9 cellular contexts compared by ENCODE assay signal in genomic region chr2:20421988-20422678, GRCh38. TPM values are rescaled to one million over a fixed set of nuclear protein-coding genes. Genes with fewer than 3 reads are reported as not detected.
DNase-seq lines count a peak whose midpoint lies in the region; ATAC-seq and TF ChIP-seq lines count a peak whose summit lies in the region.
"Had no signal": no experiment of that assay in that cellular context is flagged by ENCODE, and none has a peak within 500 bp of the region (broad histone marks: within the 10 kb centered on the region; RNA-seq: fewer than 3 reads in every experiment).

No MANE protein-coding gene starts in this region.

- no peak overlapping the region for H3K4me3 ChIP-seq in brain microvascular endothelial cell (ENCODE audit: low read depth, low read length)

- no peaks in the 10 kb centered on the region for H3K27me3 ChIP-seq in brain microvascular endothelial cell (replicated peaks)

- peak overlapping the region; percentile 63 for H3K4me3 Mint-ChIP-seq in HFFc6
- no peak overlapping the region for H3K4me3 Mint-ChIP-seq in stimulated activated memory B cell treated with anti-CD40 and anti-IgM and Interleukin-4, amounts not matched to agents 10 μg/mL and 1 μg/mL and 100 μg/mL, for 72 hours

- H3K4me1 Mint-ChIP-seq in HFFc6 (ENCODE audit: low read depth) = peaks cover 69% of the 10 kb centered on the region
- peaks cover 28% of the 10 kb centered on the region for H3K4me1 Mint-ChIP-seq in stimulated activated memory B cell treated with anti-CD40 and anti-IgM and Interleukin-4, amounts not matched to agents 10 μg/mL and 1 μg/mL and 100 μg/mL, for 72 hours

- no peaks in the 10 kb centered on the region for H3K9me3 Mint-ChIP-seq in HFFc6
- no peaks in the 10 kb centered on the region for H3K9me3 Mint-ChIP-seq in stimulated activated memory B cell treated with anti-CD40 and anti-IgM and Interleukin-4, amounts not matched to agents 10 μg/mL and 1 μg/mL and 100 μg/mL, for 72 hours

- in situ Hi-C loops in brain microvascular endothelial cell (cut with HindIII; ENCODE audit: low pct_ligation_motif_present, low sequenced_read_pairs) = loop anchor here (25.0 kb wide), 1 partner anchor 215 kb away; no protein-coding TSS in a partner anchor

- ATAC-seq in left lobe of liver = peak; percentile 74
- ATAC-seq in stimulated activated memory B cell treated with anti-CD40 and anti-IgM and Interleukin-4, amounts not matched to agents 10 μg/mL and 1 μg/mL and 100 μg/mL, for 72 hours = no peak

- H3K36me3 Mint-ChIP-seq in HFFc6 (ENCODE audit: low read depth) = no peaks in the 10 kb centered on the region
- no peaks in the 10 kb centered on the region for H3K36me3 Mint-ChIP-seq in stimulated activated memory B cell treated with anti-CD40 and anti-IgM and Interleukin-4, amounts not matched to agents 10 μg/mL and 1 μg/mL and 100 μg/mL, for 72 hours

- TF ChIP-seq CTCF in HFFc6 (IDR thresholded peaks at IDR 0.05) (no peak), brain microvascular endothelial cell (IDR thresholded peaks at IDR 0.05; ENCODE audit: low read depth, low read length, missing control alignments) (no peak)

- no peaks in the 10 kb centered on the region for H3K36me3 ChIP-seq in brain microvascular endothelial cell (replicated peaks)

- DNase-seq in HFFc6 = peak; percentile 89
- DNase-seq in brain microvascular endothelial cell = peak; percentile 46
- DNase-seq in left lobe of liver (ENCODE audit: low spot score) = peak; percentile 97
- DNase-seq in DMS153 (lab: John Stamatoyannopoulos, UW) = no peak
- no peak for DNase-seq in NCI-H69 (lab: John Stamatoyannopoulos, UW)
- no peak for DNase-seq in DMS153 treated with DMSO at 0.1 percent for 48 hours (lab: John Stamatoyannopoulos, UW; ENCODE audit: unreplicated experiment)
- DNase-seq in activated CD4-positive, alpha-beta T cell treated with anti-CD3 and anti-CD28 coated beads, Interleukin-2, amount 50 U/mL, for 4 hours = no peak
- DNase-seq: NCI-H774 had no signal

- H3K27ac Mint-ChIP-seq in HFFc6 = peak overlapping the region; percentile 54; the same call in 1 of the 2 replicates
- H3K27ac Mint-ChIP-seq in stimulated activated memory B cell treated with anti-CD40 and anti-IgM and Interleukin-4, amounts not matched to agents 10 μg/mL and 1 μg/mL and 100 μg/mL, for 72 hours = peak overlapping the region; percentile 87

- no peak overlapping the region for H3K27ac ChIP-seq in brain microvascular endothelial cell

- H3K27me3 Mint-ChIP-seq in HFFc6 (ENCODE audit: insufficient read depth) = peaks cover 6% of the 10 kb centered on the region
- no peaks in the 10 kb centered on the region for H3K27me3 Mint-ChIP-seq in stimulated activated memory B cell treated with anti-CD40 and anti-IgM and Interleukin-4, amounts not matched to agents 10 μg/mL and 1 μg/mL and 100 μg/mL, for 72 hours

RNA-seq across cellular contexts. Expression of gene RHOB, which starts 24.7 kb away (rescaled TPM):
- total RNA-seq in HFFc6 (2021; fragmentation: NEBNext Ultra II Directional; extraction: Animal tissue kit (Norgen Biotek cat#: 25700)) = 100 to 1,000 TPM; 128 to 146 (median 133) TPM
- total RNA-seq in left lobe of liver = 250 TPM

Comparison
In these comparisons a context has a peak if more than half of its experiments do, and no peak if none do; other contexts are left out.
1. DNase-seq: peak in HFFc6 (single experiment), brain microvascular endothelial cell (single experiment) and left lobe of liver (single experiment); none in DMS153 (single experiment), NCI-H69 (single experiment), DMS153 treated with DMSO at 0.1 percent for 48 hours (single experiment) and activated CD4-positive, alpha-beta T cell treated with anti-CD3 and anti-CD28 coated beads, Interleukin-2, amount 50 U/mL, for 4 hours (0 of 2).